In the genomic region with DNA sequence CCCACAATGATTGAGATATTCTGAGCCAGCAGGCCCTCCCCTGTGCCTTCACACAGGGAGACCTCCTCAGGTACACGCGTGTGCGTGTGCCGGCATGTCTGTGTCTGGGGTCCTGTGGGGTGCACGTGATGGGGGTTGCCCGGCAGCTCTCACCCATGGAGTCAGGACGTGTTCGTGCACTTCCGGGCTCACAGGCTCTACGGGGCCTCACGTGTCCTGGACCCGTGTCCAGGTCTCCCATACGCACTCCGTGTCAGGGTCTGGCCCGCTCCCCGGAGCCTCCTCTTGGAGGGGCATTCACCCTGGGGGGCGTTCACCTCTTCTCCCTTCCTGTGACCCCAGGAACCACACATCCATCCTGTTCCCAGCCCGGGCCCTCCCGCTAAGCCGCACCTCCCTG, we compare ENCODE assay signal across 14 cellular contexts. TPM values are rescaled to one million over a fixed set of nuclear protein-coding genes. Genes with fewer than 3 reads are reported as not detected.
DNase-seq lines count a peak whose midpoint lies in the region; ATAC-seq and TF ChIP-seq lines count a peak whose summit lies in the region.
"Had no signal": no experiment of that assay in that cellular context is flagged by ENCODE, and none has a peak within 500 bp of the region (broad histone marks: within the 10 kb centered on the region; RNA-seq: fewer than 3 reads in every experiment).

No MANE protein-coding gene starts in this region.

- peak overlapping the region; percentile 89 for H3K27ac ChIP-seq in 22Rv1
- H3K27ac ChIP-seq in VCaP = peak overlapping the region; percentile 91; the same call in 1 of the 2 replicates
- H3K27ac ChIP-seq in aorta (ENCODE audit: low read depth in 1 of 2, low read length in 2 of 2) = no peak overlapping the region
- H3K27ac ChIP-seq: PC-9 had no signal

- no peaks in the 10 kb centered on the region for H3K4me1 ChIP-seq in aorta (ENCODE audit: control insufficient read depth in 1 of 2, insufficient read depth in 2 of 2, low read length in 2 of 2)

- H3K9me3 ChIP-seq in aorta (ENCODE audit: control insufficient read depth, low read length) = no peaks in the 10 kb centered on the region

- no peak for TF ChIP-seq CTCF in 22Rv1 (IDR thresholded peaks at IDR 0.05)
- TF ChIP-seq CTCF in VCaP (conservative IDR thresholded peaks at IDR 0.05) = no peak

- DNase-seq in cortex of kidney (lab: John Stamatoyannopoulos, UW) (no peak), aorta (no peak)
- DNase-seq: AML-193; CD4-positive, alpha-beta T cell; DND-41; GF-D8; Karpas-422; NCI-H1417; NCI-H2029; NCI-H524; PC-9 had no signal

- H3K27me3 ChIP-seq in aorta (ENCODE audit: control insufficient read depth in 1 of 2, insufficient read depth in 2 of 2, low read length in 1 of 2) = no peaks in the 10 kb centered on the region

- WGBS in aorta, 2 donors = 94 to 95% methylated on average over 15 to 20 of the region's 20 CpGs

- no peaks in the 10 kb centered on the region for H3K36me3 ChIP-seq in aorta (ENCODE audit: control insufficient read depth in 1 of 2, insufficient read depth in 2 of 2, low read length in 1 of 2)

- ATAC-seq in aorta (ENCODE audit: low FRiP score) = no peak
- ATAC-seq: HCT116 had no signal

- no peak overlapping the region for H3K4me3 ChIP-seq in aorta (ENCODE audit: low read length in 2 of 2)
- H3K4me3 ChIP-seq: PC-9 had no signal

- intact Hi-C loops in aorta (cut with DNase I) = no loop called here

RNA-seq across cellular contexts. Expression of a gene that starts 13.1 kb away (rescaled TPM):
- total RNA-seq in aorta = 10 to 100 TPM; 30.1 to 44.3 TPM
- polyA plus RNA-seq in aorta = 1 to 10 TPM; 2.6 to 7.2 TPM
- total RNA-seq: CD4-positive, alpha-beta T cell had no signal

RNA-seq across cellular contexts. Expression of a gene that starts 22.2 kb away (rescaled TPM):
- total RNA-seq in aorta = 10 to 100 TPM; 35.8 to 41.4 TPM
- 10 to 100 TPM; 17.3 to 55.5 TPM for polyA plus RNA-seq in aorta

RNA-seq across cellular contexts. Expression of a gene that starts 23.5 kb away (rescaled TPM):
- 10 to 100 TPM; 10.0 to 19.9 TPM for total RNA-seq in aorta
- polyA plus RNA-seq in aorta = 10 to 100 TPM in 1 of 2 donors, 1 to 10 TPM in 1; 2.8 to 40.5 TPM

RNA-seq across cellular contexts. Expression of a gene that starts 29.4 kb away (rescaled TPM):
- total RNA-seq in aorta = 1 to 10 TPM in 1 of 2 donors, under 1 TPM in 1; 0.52 to 1.2 TPM
- under 1 TPM; 0.13 to 0.61 TPM for polyA plus RNA-seq in aorta

RNA-seq across cellular contexts. Expression of a gene that starts 45.0 kb away (rescaled TPM):
- total RNA-seq in aorta = under 1 TPM; 0.42 to 0.49 TPM
- polyA plus RNA-seq in aorta = 1 to 10 TPM in 1 of 2 donors, under 1 TPM in 1; 0.50 to 1.5 TPM
- total RNA-seq: CD4-positive, alpha-beta T cell had no signal

Comparison
In these comparisons a context has a peak if more than half of its experiments do, and no peak if none do; other contexts are left out.
1. H3K27ac ChIP-seq: peak in 22Rv1 (single experiment) and VCaP (single experiment); none in aorta (0 of 2).